In the genomic region with DNA sequence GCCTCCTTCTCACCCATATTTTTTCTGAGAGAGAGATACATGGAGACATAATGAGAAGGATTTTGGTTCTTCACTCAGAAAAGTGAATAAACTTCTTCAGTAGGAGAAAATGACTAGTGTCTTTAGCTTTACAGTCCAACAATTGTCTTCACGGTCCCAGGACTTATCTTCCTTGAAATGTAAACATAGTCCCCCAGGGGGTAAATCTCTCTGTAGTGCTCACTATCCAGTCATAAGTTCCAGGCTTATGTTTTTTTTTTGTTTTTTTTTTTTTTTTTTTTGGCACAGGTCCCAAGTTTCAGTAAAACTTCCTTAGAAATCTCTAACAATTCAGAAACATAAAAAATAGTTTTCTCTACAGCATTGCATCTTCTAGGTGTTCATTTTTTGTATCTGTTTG, we compare ENCODE assay signal across 2 cellular contexts.
TF ChIP-seq lines count a peak whose summit lies in the region.

No MANE protein-coding gene starts in this region.

TF ChIP-seq in endothelial cell of umbilical vein, 7 proteins besides CTCF, POLR2A, EP300 and RAD21:
- TF ChIP-seq, protein P1, sequence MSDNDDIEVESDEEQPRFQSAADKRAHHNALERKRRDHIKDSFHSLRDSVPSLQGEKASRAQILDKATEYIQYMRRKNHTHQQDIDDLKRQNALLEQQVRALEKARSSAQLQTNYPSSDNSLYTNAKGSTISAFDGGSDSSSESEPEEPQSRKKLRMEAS (IDR thresholded peaks at IDR 0.05; ENCODE audit: insufficient read depth, insufficient read length), result no peak
- no peak for TF ChIP-seq GATA2 (IDR thresholded peaks at IDR 0.05; ENCODE audit: insufficient read depth, insufficient read length, low read depth, low read length)
- no peak for TF ChIP-seq POLR2AphosphoS5 (IDR thresholded peaks at IDR 0.05; ENCODE audit: insufficient read depth, low read depth, low read length)
- TF ChIP-seq MYC (IDR thresholded peaks at IDR 0.05; ENCODE audit: low read depth, low read length), result no peak
- TF ChIP-seq EZH2 (IDR thresholded peaks at IDR 0.05; ENCODE audit: borderline replicate concordance, low read depth, low read length, severe bottlenecking), result no peak
- no peak for TF ChIP-seq JUN (IDR thresholded peaks at IDR 0.05; ENCODE audit: borderline replicate concordance, insufficient read depth, insufficient read length, low read depth)
- no peak for TF ChIP-seq FOS (IDR thresholded peaks at IDR 0.05; ENCODE audit: borderline replicate concordance, insufficient read depth, low read length)
TF ChIP-seq in endothelial cell of umbilical vein: peak in this region for 0.

TF ChIP-seq in WTC11, 78 proteins besides CTCF, POLR2A, EP300 and RAD21:
- no peak for TF ChIP-seq SMAD4 (CRISPR knock-in tag; IDR thresholded peaks at IDR 0.05)
